ENCODE assay signal across 9 cellular contexts in the genomic region with DNA sequence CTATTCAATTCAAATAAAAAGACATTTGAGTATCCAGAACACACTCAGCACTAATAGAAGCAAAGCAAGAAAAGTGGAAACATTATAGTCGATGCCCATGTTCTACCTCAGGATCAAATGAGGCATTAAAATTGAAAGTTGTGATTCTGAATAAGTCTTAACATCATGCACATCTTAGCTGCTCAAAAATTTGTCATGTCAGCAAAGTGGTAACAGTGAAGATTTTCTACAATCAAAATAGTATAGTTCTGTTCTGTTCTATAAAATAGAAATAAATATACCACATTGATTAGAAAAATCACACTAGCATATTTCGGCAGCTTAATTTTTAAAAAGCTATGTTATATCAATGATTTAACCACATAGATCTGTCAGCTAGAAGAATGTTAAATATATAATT.
"Had no signal": no experiment of that assay in that cellular context is flagged by ENCODE, and none has a peak within 500 bp of the region (broad histone marks: within the 10 kb centered on the region; RNA-seq: fewer than 3 reads in every experiment).

No MANE protein-coding gene starts in this region.

- H3K4me2 ChIP-seq: KMS-11 had no signal

- H3K4me3 ChIP-seq: GM23248 had no signal

- DNase-seq: GM23248, GOT3, H9, HCEC 1CT, Karpas-422, KBM-7 had no signal

- H2AFZ ChIP-seq: GM23248 had no signal

- H3K27ac ChIP-seq: GM23248, KMS-11 had no signal

- H3K9ac ChIP-seq: GM23248, KMS-11 had no signal

- FAIRE-seq: H54, HTR-8/SVneo had no signal
